15 cellular contexts compared by ENCODE assay signal in genomic region chr5:10634056-10634455, GRCh38.
A peak's percentile ranks its signal among the peaks of the same experiment; 100 is the strongest.
DNase-seq lines count a peak whose midpoint lies in the region; ATAC-seq lines count a peak whose summit lies in the region.
"Had no signal": no experiment of that assay in that cellular context is flagged by ENCODE, and none has a peak within 500 bp of the region (broad histone marks: within the 10 kb centered on the region; RNA-seq: fewer than 3 reads in every experiment).

No MANE protein-coding gene starts in this region.

- DNase-seq in activated CD4-positive, alpha-beta T cell treated with anti-CD3 and anti-CD28 coated beads, Interleukin-2, amount 10 ng/mL, durations not matched to agents 7 days and 5 days, result no peak
- DNase-seq in activated CD4-positive, alpha-beta T cell treated with anti-CD3 and anti-CD28 coated beads, Interleukin-2, amount 50 U/mL, for 4 hours, result no peak
- DNase-seq in MV-4-11 (lab: John Stamatoyannopoulos, UW) (peak; percentile 2), NCI-H82 (lab: John Stamatoyannopoulos, UW) (no peak)
- peak; percentile 26 for DNase-seq in natural killer cell treated with Interleukin-12 subunit alpha and Interleukin-12 subunit beta and Interleukin-15 and Interleukin-18, amount 100 ng/mL, for 72 hours (ENCODE audit: low spot score)
- DNase-seq: Caco-2; effector CD4-positive, alpha-beta T cell; NCI-H2029 treated with DMSO at 0.1 percent for 48 hours; NCI-H69; nephron progenitor cell; tibial artery had no signal

- H3K36me3 Mint-ChIP-seq in activated CD4-positive, alpha-beta T cell treated with anti-CD3 and anti-CD28 coated beads, Interleukin-2, amount 10 ng/mL, durations not matched to agents 7 days and 5 days (ENCODE audit: low read depth), result peaks cover 6% of the 10 kb centered on the region
- H3K36me3 Mint-ChIP-seq in activated naive CD8-positive, alpha-beta T cell, result peaks cover 2% of the 10 kb centered on the region
- H3K36me3 Mint-ChIP-seq in natural killer cell treated with Interleukin-12 subunit alpha and Interleukin-12 subunit beta and Interleukin-15 and Interleukin-18, amount 100 ng/mL, for 72 hours, result peaks cover 14% of the 10 kb centered on the region

- H3K4me3 Mint-ChIP-seq in activated CD4-positive, alpha-beta T cell treated with anti-CD3 and anti-CD28 coated beads, Interleukin-2, amount 10 ng/mL, durations not matched to agents 7 days and 5 days, result no peak overlapping the region
- H3K4me3 Mint-ChIP-seq in activated naive CD8-positive, alpha-beta T cell, result peak overlapping the region; percentile 66
- peak overlapping the region; percentile 86 for H3K4me3 Mint-ChIP-seq in natural killer cell treated with Interleukin-12 subunit alpha and Interleukin-12 subunit beta and Interleukin-15 and Interleukin-18, amount 100 ng/mL, for 72 hours
- H3K4me3 Mint-ChIP-seq: nephron progenitor cell had no signal

- peaks cover 3% of the 10 kb centered on the region for H3K27me3 Mint-ChIP-seq in activated CD4-positive, alpha-beta T cell treated with anti-CD3 and anti-CD28 coated beads, Interleukin-2, amount 10 ng/mL, durations not matched to agents 7 days and 5 days
- no peaks in the 10 kb centered on the region for H3K27me3 Mint-ChIP-seq in activated naive CD8-positive, alpha-beta T cell
- peaks cover 0 to 6% of the 10 kb centered on the region in 2 donors for H3K27me3 Mint-ChIP-seq in natural killer cell treated with Interleukin-12 subunit alpha and Interleukin-12 subunit beta and Interleukin-15 and Interleukin-18, amount 100 ng/mL, for 72 hours

- CTCF ChIA-PET in activated CD4-positive, alpha-beta T cell treated with anti-CD3 and anti-CD28 coated beads, Interleukin-2, amount 10 ng/mL, durations not matched to agents 7 days and 5 days (lab: Charles Lee), result interaction anchor here (2.9 kb wide), 1 partner anchor 12 kb away, joined by 7 read pairs; no protein-coding TSS in a partner anchor

- POLR2A ChIA-PET in activated CD4-positive, alpha-beta T cell treated with anti-CD3 and anti-CD28 coated beads, Interleukin-2, amount 10 ng/mL, durations not matched to agents 7 days and 5 days (lab: Charles Lee), result interaction anchor here (0.6 kb wide), 1 partner anchor 72 kb away, joined by 4 read pairs; no protein-coding TSS in a partner anchor

- H3K4me1 Mint-ChIP-seq in activated CD4-positive, alpha-beta T cell treated with anti-CD3 and anti-CD28 coated beads, Interleukin-2, amount 10 ng/mL, durations not matched to agents 7 days and 5 days, result peaks cover 56% of the 10 kb centered on the region
- peaks cover 47% of the 10 kb centered on the region for H3K4me1 Mint-ChIP-seq in activated naive CD8-positive, alpha-beta T cell (ENCODE audit: low read depth)
- peaks cover 68 to 83% of the 10 kb centered on the region in 2 donors for H3K4me1 Mint-ChIP-seq in natural killer cell treated with Interleukin-12 subunit alpha and Interleukin-12 subunit beta and Interleukin-15 and Interleukin-18, amount 100 ng/mL, for 72 hours (ENCODE audit: low read depth in 2 of 2)

- no peak for ATAC-seq in natural killer cell treated with Interleukin-12 subunit alpha and Interleukin-12 subunit beta and Interleukin-15 and Interleukin-18, amount 100 ng/mL, for 72 hours
- ATAC-seq in GM18511 (IDR thresholded peaks at IDR 0.05; ENCODE audit: unreplicated experiment) (no peak), esophagus mucosa (no peak)
- ATAC-seq: A549 had no signal

- H3K27ac Mint-ChIP-seq in activated CD4-positive, alpha-beta T cell treated with anti-CD3 and anti-CD28 coated beads, Interleukin-2, amount 10 ng/mL, durations not matched to agents 7 days and 5 days, result peak overlapping the region; percentile 88
- peak overlapping the region; percentile 84 for H3K27ac Mint-ChIP-seq in activated naive CD8-positive, alpha-beta T cell
- peak overlapping the region; percentile 86 to 96 for H3K27ac Mint-ChIP-seq in natural killer cell treated with Interleukin-12 subunit alpha and Interleukin-12 subunit beta and Interleukin-15 and Interleukin-18, amount 100 ng/mL, for 72 hours
- H3K27ac Mint-ChIP-seq: nephron progenitor cell had no signal

- H3K9me3 Mint-ChIP-seq in activated CD4-positive, alpha-beta T cell treated with anti-CD3 and anti-CD28 coated beads, Interleukin-2, amount 10 ng/mL, durations not matched to agents 7 days and 5 days, result peaks cover 6% of the 10 kb centered on the region
- no peaks in the 10 kb centered on the region for H3K9me3 Mint-ChIP-seq in activated naive CD8-positive, alpha-beta T cell (ENCODE audit: low read depth)
- peaks cover 4% of the 10 kb centered on the region for H3K9me3 Mint-ChIP-seq in natural killer cell treated with Interleukin-12 subunit alpha and Interleukin-12 subunit beta and Interleukin-15 and Interleukin-18, amount 100 ng/mL, for 72 hours

Comparison
In these comparisons a context has a peak if more than half of its experiments do, and no peak if none do; other contexts are left out.
1. DNase-seq: peak in MV-4-11 (single experiment) and natural killer cell treated with Interleukin-12 subunit alpha and Interleukin-12 subunit beta and Interleukin-15 and Interleukin-18, amount 100 ng/mL, for 72 hours (single experiment); none in activated CD4-positive, alpha-beta T cell treated with anti-CD3 and anti-CD28 coated beads, Interleukin-2, amount 10 ng/mL, durations not matched to agents 7 days and 5 days (single experiment), activated CD4-positive, alpha-beta T cell treated with anti-CD3 and anti-CD28 coated beads, Interleukin-2, amount 50 U/mL, for 4 hours (0 of 2) and NCI-H82 (single experiment).
2. Peak in every context shown above with its lines, with median percentiles within 50 percentile points of each other: H3K27ac Mint-ChIP-seq.